Comparison of ENCODE assay signal across 13 cellular contexts in the genomic region with DNA sequence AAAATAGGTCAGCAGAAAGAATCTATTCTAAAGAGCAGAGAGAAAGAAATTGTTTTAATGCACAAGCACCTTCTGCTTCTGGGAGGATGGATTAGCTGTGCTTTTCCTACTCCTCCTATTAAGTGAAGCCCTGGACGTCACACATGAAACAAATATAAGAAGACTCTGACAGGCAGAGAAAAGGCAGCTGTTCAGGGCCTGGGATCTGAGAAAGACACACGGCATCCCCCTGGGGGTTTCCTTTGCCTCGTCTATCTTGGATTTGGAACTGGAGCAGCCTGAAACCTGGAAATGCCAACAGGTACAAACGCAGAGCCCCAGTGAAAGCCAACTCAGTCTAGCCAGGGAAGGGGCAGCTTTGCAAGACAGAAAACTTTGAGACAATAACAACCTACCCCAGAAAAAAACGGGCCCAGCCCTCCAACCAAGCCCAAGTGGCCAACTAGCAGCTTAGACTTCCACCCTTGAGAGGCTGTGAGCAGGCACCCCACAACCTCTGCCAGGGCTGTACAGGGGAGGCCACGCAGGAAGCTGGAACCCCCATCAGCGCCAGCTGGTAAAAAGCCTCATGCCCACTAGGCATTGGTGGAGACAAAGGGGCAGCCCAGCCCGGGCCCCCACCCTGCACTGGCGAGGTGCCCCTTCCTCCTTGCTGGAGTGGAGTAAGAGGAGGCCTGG. TPM values are rescaled to one million over a fixed set of nuclear protein-coding genes. Genes with fewer than 3 reads are reported as not detected.
A peak's percentile ranks its signal among the peaks of the same experiment; 100 is the strongest.
DNase-seq lines count a peak whose midpoint lies in the region; ATAC-seq and TF ChIP-seq lines count a peak whose summit lies in the region.
"Had no signal": no experiment of that assay in that cellular context is flagged by ENCODE, and none has a peak within 500 bp of the region (broad histone marks: within the 10 kb centered on the region; RNA-seq: fewer than 3 reads in every experiment).

No MANE protein-coding gene starts in this region.

- peaks cover 0 to 96% of the 10 kb centered on the region in 2 donors for H3K4me1 ChIP-seq in right atrium auricular region
- H3K4me1 ChIP-seq in Karpas-422 (ENCODE audit: low read length) = peaks cover 56% of the 10 kb centered on the region

- H3K27me3 ChIP-seq in right atrium auricular region (no peaks in the 10 kb centered on the region), Karpas-422 (ENCODE audit: low read length) (no peaks in the 10 kb centered on the region)

- no peaks in the 10 kb centered on the region for H3K9me2 ChIP-seq in Karpas-422 (replicated peaks; ENCODE audit: insufficient read depth, low read length)

- no peak overlapping the region for H3K4me3 ChIP-seq in right atrium auricular region
- no peak overlapping the region for H3K4me3 ChIP-seq in Karpas-422 (ENCODE audit: low read length)
- H3K4me3 ChIP-seq: GM23248 had no signal

- H2AFZ ChIP-seq in Karpas-422 (ENCODE audit: low read length) = no peak overlapping the region
- H2AFZ ChIP-seq: GM23248 had no signal

- no peak for DNase-seq in activated CD4-positive, alpha-beta memory T cell treated with anti-CD3 and anti-CD28 coated beads for 36 hours
- no peak for DNase-seq in activated CD4-positive, alpha-beta memory T cell treated with anti-CD3 and anti-CD28 coated beads, Interleukin-2, amount 10 ng/mL, durations not matched to agents 7 days and 5 days
- DNase-seq in right atrium auricular region (ENCODE audit: low spot score) (no peak), Karpas-422 (no peak), NCI-H226 (no peak)
- DNase-seq in stimulated activated effector memory CD8-positive, alpha-beta T cell treated with anti-CD3 and anti-CD28 coated beads, Interleukin-12 subunit alpha, Interleukin-12 subunit beta, amount 100 ng/mL, for 72 hours (ENCODE audit: low spot score in 2 of 2) = no peak
- no peak for DNase-seq in activated CD4-positive, CD25-positive, alpha-beta regulatory T cell (lab: John Stamatoyannopoulos, UW)
- DNase-seq: central memory CD4-positive, alpha-beta T cell; KBM-7; NCI-H524 treated with DMSO at 0.1 percent for 48 hours had no signal

- H3K36me3 Mint-ChIP-seq in activated CD4-positive, alpha-beta memory T cell treated with anti-CD3 and anti-CD28 coated beads for 36 hours = peaks cover 18% of the 10 kb centered on the region
- peaks cover 53% of the 10 kb centered on the region for H3K36me3 Mint-ChIP-seq in activated CD4-positive, alpha-beta memory T cell treated with anti-CD3 and anti-CD28 coated beads, Interleukin-2, amount 10 ng/mL, durations not matched to agents 7 days and 5 days (ENCODE audit: low read depth)
- peaks cover 97% of the 10 kb centered on the region for H3K36me3 Mint-ChIP-seq in activated T-helper 17 cell treated with anti-CD3 and anti-CD28 coated beads, Interleukin-2, amount 50 U/mL, for 72 hours (ENCODE audit: low read depth)
- peaks cover 88% of the 10 kb centered on the region for H3K36me3 Mint-ChIP-seq in stimulated activated effector memory CD8-positive, alpha-beta T cell treated with anti-CD3 and anti-CD28 coated beads, Interleukin-12 subunit alpha, Interleukin-12 subunit beta, amount 100 ng/mL, for 72 hours

- H3K9me3 ChIP-seq in right atrium auricular region (no peaks in the 10 kb centered on the region), Karpas-422 (ENCODE audit: low read length) (no peaks in the 10 kb centered on the region)

- no peak overlapping the region for H3K4me3 Mint-ChIP-seq in activated CD4-positive, alpha-beta memory T cell treated with anti-CD3 and anti-CD28 coated beads for 36 hours
- no peak overlapping the region for H3K4me3 Mint-ChIP-seq in activated CD4-positive, alpha-beta memory T cell treated with anti-CD3 and anti-CD28 coated beads, Interleukin-2, amount 10 ng/mL, durations not matched to agents 7 days and 5 days
- peak overlapping the region; percentile 93 for H3K4me3 Mint-ChIP-seq in activated T-helper 17 cell treated with anti-CD3 and anti-CD28 coated beads, Interleukin-2, amount 50 U/mL, for 72 hours
- H3K4me3 Mint-ChIP-seq in stimulated activated effector memory CD8-positive, alpha-beta T cell treated with anti-CD3 and anti-CD28 coated beads, Interleukin-12 subunit alpha, Interleukin-12 subunit beta, amount 100 ng/mL, for 72 hours = peak overlapping the region; percentile 76
- H3K4me3 Mint-ChIP-seq: memory B cell had no signal

- POLR2A ChIA-PET in activated CD4-positive, alpha-beta memory T cell treated with anti-CD3 and anti-CD28 coated beads for 36 hours (lab: Charles Lee) = no interaction called here
- POLR2A ChIA-PET in activated CD4-positive, alpha-beta memory T cell treated with anti-CD3 and anti-CD28 coated beads, Interleukin-2, amount 10 ng/mL, durations not matched to agents 7 days and 5 days (lab: Charles Lee) = no interaction called here

- no peaks in the 10 kb centered on the region for H3K27me3 Mint-ChIP-seq in activated CD4-positive, alpha-beta memory T cell treated with anti-CD3 and anti-CD28 coated beads for 36 hours
- no peaks in the 10 kb centered on the region for H3K27me3 Mint-ChIP-seq in activated CD4-positive, alpha-beta memory T cell treated with anti-CD3 and anti-CD28 coated beads, Interleukin-2, amount 10 ng/mL, durations not matched to agents 7 days and 5 days
- no peaks in the 10 kb centered on the region for H3K27me3 Mint-ChIP-seq in activated T-helper 17 cell treated with anti-CD3 and anti-CD28 coated beads, Interleukin-2, amount 50 U/mL, for 72 hours
- H3K27me3 Mint-ChIP-seq: memory B cell had no signal

- H3K9ac ChIP-seq in Karpas-422 (ENCODE audit: low read length) = no peak overlapping the region
- H3K9ac ChIP-seq: GM23248 had no signal

- H3K36me3 ChIP-seq in right atrium auricular region = no peaks in the 10 kb centered on the region
- no peaks in the 10 kb centered on the region; the same call in 1 of the 2 replicates for H3K36me3 ChIP-seq in Karpas-422 (ENCODE audit: insufficient read depth, low read length)

- H3K27ac Mint-ChIP-seq in activated CD4-positive, alpha-beta memory T cell treated with anti-CD3 and anti-CD28 coated beads for 36 hours = peak overlapping the region; percentile 58
- H3K27ac Mint-ChIP-seq in activated CD4-positive, alpha-beta memory T cell treated with anti-CD3 and anti-CD28 coated beads, Interleukin-2, amount 10 ng/mL, durations not matched to agents 7 days and 5 days = no peak overlapping the region
- H3K27ac Mint-ChIP-seq in activated T-helper 17 cell treated with anti-CD3 and anti-CD28 coated beads, Interleukin-2, amount 50 U/mL, for 72 hours = peak overlapping the region; percentile 97
- H3K27ac Mint-ChIP-seq in stimulated activated effector memory CD8-positive, alpha-beta T cell treated with anti-CD3 and anti-CD28 coated beads, Interleukin-12 subunit alpha, Interleukin-12 subunit beta, amount 100 ng/mL, for 72 hours = peak overlapping the region; percentile 94
- H3K27ac Mint-ChIP-seq: memory B cell had no signal

- intact Hi-C loops in activated CD4-positive, alpha-beta memory T cell treated with anti-CD3 and anti-CD28 coated beads for 36 hours (cut with micrococcal nuclease) = no loop called here

- peaks cover 7% of the 10 kb centered on the region; the same call in 1 of the 2 replicates for H4K20me1 ChIP-seq in Karpas-422 (ENCODE audit: insufficient read depth, low read depth, low read length)

- CTCF ChIA-PET in activated CD4-positive, alpha-beta memory T cell treated with anti-CD3 and anti-CD28 coated beads for 36 hours (lab: Charles Lee) = interaction anchor here (0.5 to 1.8 kb wide), 4 partner anchors 32 to 726 kb away, joined by 3 to 5 read pairs (median 3); a partner anchor contains a TSS
- CTCF ChIA-PET in activated CD4-positive, alpha-beta memory T cell treated with anti-CD3 and anti-CD28 coated beads, Interleukin-2, amount 10 ng/mL, durations not matched to agents 7 days and 5 days (lab: Charles Lee) = no interaction called here

- no peaks in the 10 kb centered on the region for H3K9me3 Mint-ChIP-seq in activated CD4-positive, alpha-beta memory T cell treated with anti-CD3 and anti-CD28 coated beads for 36 hours
- H3K9me3 Mint-ChIP-seq in activated CD4-positive, alpha-beta memory T cell treated with anti-CD3 and anti-CD28 coated beads, Interleukin-2, amount 10 ng/mL, durations not matched to agents 7 days and 5 days = no peaks in the 10 kb centered on the region
- no peaks in the 10 kb centered on the region for H3K9me3 Mint-ChIP-seq in activated T-helper 17 cell treated with anti-CD3 and anti-CD28 coated beads, Interleukin-2, amount 50 U/mL, for 72 hours
- no peaks in the 10 kb centered on the region for H3K9me3 Mint-ChIP-seq in stimulated activated effector memory CD8-positive, alpha-beta T cell treated with anti-CD3 and anti-CD28 coated beads, Interleukin-12 subunit alpha, Interleukin-12 subunit beta, amount 100 ng/mL, for 72 hours
- H3K9me3 Mint-ChIP-seq: memory B cell had no signal

- H3K4me1 Mint-ChIP-seq in activated CD4-positive, alpha-beta memory T cell treated with anti-CD3 and anti-CD28 coated beads for 36 hours (ENCODE audit: low read depth) = peaks cover 54% of the 10 kb centered on the region
- H3K4me1 Mint-ChIP-seq in activated CD4-positive, alpha-beta memory T cell treated with anti-CD3 and anti-CD28 coated beads, Interleukin-2, amount 10 ng/mL, durations not matched to agents 7 days and 5 days = peaks cover 43% of the 10 kb centered on the region
- H3K4me1 Mint-ChIP-seq in activated T-helper 17 cell treated with anti-CD3 and anti-CD28 coated beads, Interleukin-2, amount 50 U/mL, for 72 hours = peaks cover 26% of the 10 kb centered on the region
- peaks cover 70% of the 10 kb centered on the region for H3K4me1 Mint-ChIP-seq in stimulated activated effector memory CD8-positive, alpha-beta T cell treated with anti-CD3 and anti-CD28 coated beads, Interleukin-12 subunit alpha, Interleukin-12 subunit beta, amount 100 ng/mL, for 72 hours

- no peak for TF ChIP-seq CTCF in right atrium auricular region (IDR thresholded peaks at IDR 0.05)

- peaks cover 94% of the 10 kb centered on the region for H3K79me2 ChIP-seq in Karpas-422 (ENCODE audit: low read length)

- no peak overlapping the region for H3K4me2 ChIP-seq in Karpas-422 (ENCODE audit: low read depth, low read length, poor library complexity, severe bottlenecking)

- ATAC-seq in activated T-helper 17 cell treated with anti-CD3 and anti-CD28 coated beads, Interleukin-2, amount 50 U/mL, for 72 hours (replicated peaks) = no peak
- peak; percentile 3 for ATAC-seq in stimulated activated effector memory CD8-positive, alpha-beta T cell treated with anti-CD3 and anti-CD28 coated beads, Interleukin-12 subunit alpha, Interleukin-12 subunit beta, amount 100 ng/mL, for 72 hours

- peak overlapping the region; percentile 85 to 87 for H3K27ac ChIP-seq in right atrium auricular region
- no peak overlapping the region for H3K27ac ChIP-seq in Karpas-422 (ENCODE audit: low read length)
- H3K27ac ChIP-seq: GM23248 had no signal

RNA-seq across cellular contexts. Expression of a gene that starts 7.3 kb away (rescaled TPM):
- total RNA-seq in activated CD4-positive, alpha-beta memory T cell treated with anti-CD3 and anti-CD28 coated beads for 36 hours = 10 to 100 TPM; 54.4 to 55.0 TPM
- total RNA-seq in activated CD4-positive, alpha-beta memory T cell treated with anti-CD3 and anti-CD28 coated beads, Interleukin-2, amount 10 ng/mL, durations not matched to agents 7 days and 5 days = 10 to 100 TPM; 68.7 to 73.4 TPM
- 100 to 1,000 TPM in 1 of 2 donors, 10 to 100 TPM in 1; 90.7 to 124 TPM for total RNA-seq in activated T-helper 17 cell treated with anti-CD3 and anti-CD28 coated beads, Interleukin-2, amount 50 U/mL, for 72 hours
- total RNA-seq in right atrium auricular region = 10 to 100 TPM; 46.0 to 59.8 TPM
- 53.8 and 79.0 TPM in 2 replicates for total RNA-seq in Karpas-422 (2014; rRNA removed; shearing (Covaris generic); ENCODE audit: low replicate concordance)

RNA-seq across cellular contexts. Expression of a gene that starts 31.7 kb away (rescaled TPM):
- 10 to 100 TPM; 33.2 to 34.9 TPM for total RNA-seq in activated CD4-positive, alpha-beta memory T cell treated with anti-CD3 and anti-CD28 coated beads for 36 hours
- 10 to 100 TPM; 38.5 to 41.0 TPM for total RNA-seq in activated CD4-positive, alpha-beta memory T cell treated with anti-CD3 and anti-CD28 coated beads, Interleukin-2, amount 10 ng/mL, durations not matched to agents 7 days and 5 days
- total RNA-seq in activated T-helper 17 cell treated with anti-CD3 and anti-CD28 coated beads, Interleukin-2, amount 50 U/mL, for 72 hours = 100 to 1,000 TPM in 1 of 2 donors, 10 to 100 TPM in 1; 52.4 to 108 TPM
- 10 to 100 TPM; 11.5 to 15.4 TPM for total RNA-seq in right atrium auricular region
- total RNA-seq in Karpas-422 (2014; rRNA removed; shearing (Covaris generic); ENCODE audit: low replicate concordance) = 27.7 and 39.2 TPM in 2 replicates

Comparison
In these comparisons a context has a peak if more than half of its experiments do, and no peak if none do; other contexts are left out.
1. H3K4me3 Mint-ChIP-seq: peak in activated T-helper 17 cell treated with anti-CD3 and anti-CD28 coated beads, Interleukin-2, amount 50 U/mL, for 72 hours (single experiment) and stimulated activated effector memory CD8-positive, alpha-beta T cell treated with anti-CD3 and anti-CD28 coated beads, Interleukin-12 subunit alpha, Interleukin-12 subunit beta, amount 100 ng/mL, for 72 hours (single experiment); none in activated CD4-positive, alpha-beta memory T cell treated with anti-CD3 and anti-CD28 coated beads for 36 hours (single experiment) and activated CD4-positive, alpha-beta memory T cell treated with anti-CD3 and anti-CD28 coated beads, Interleukin-2, amount 10 ng/mL, durations not matched to agents 7 days and 5 days (single experiment).